Comparison of ENCODE assay signal across 7 cellular contexts in genomic region chr10:3668276-3668960, GRCh38.
DNase-seq lines count a peak whose midpoint lies in the region; TF ChIP-seq lines count a peak whose summit lies in the region.

No MANE protein-coding gene starts in this region.

- TF ChIP-seq POLR2A in erythroblast (IDR thresholded peaks at IDR 0.05; ENCODE audit: low read length) = no peak

- no peaks in the 10 kb centered on the region for H3K79me2 ChIP-seq in osteoblast (ENCODE audit: insufficient read depth, low read length)

- intact Hi-C loops in activated CD4-positive, alpha-beta memory T cell treated with anti-CD3 and anti-CD28 coated beads for 36 hours (cut with micrococcal nuclease) = loop anchor here (5.0 kb wide), 3 partner anchors 39 to 109 kb away; no protein-coding TSS in a partner anchor

- no peak for TF ChIP-seq CTCF in osteoblast (IDR thresholded peaks at IDR 0.05; ENCODE audit: extremely low read depth, low read depth, low read length)

- H3K9me3 ChIP-seq in HUES48 (ENCODE audit: control insufficient read depth, insufficient read depth, low read length) (no peaks in the 10 kb centered on the region), osteoblast (ENCODE audit: low read depth, low read length) (no peaks in the 10 kb centered on the region)

- no peaks in the 10 kb centered on the region for H3K36me3 Mint-ChIP-seq in activated CD4-positive, alpha-beta memory T cell treated with anti-CD3 and anti-CD28 coated beads for 36 hours

- H2AFZ ChIP-seq in osteoblast (ENCODE audit: low read length) = no peak overlapping the region

- H3K27ac Mint-ChIP-seq in activated CD4-positive, alpha-beta memory T cell treated with anti-CD3 and anti-CD28 coated beads for 36 hours = peak overlapping the region; percentile 79

- H3K36me3 ChIP-seq in HUES48 (ENCODE audit: control insufficient read depth, insufficient read depth, low read length) (no peaks in the 10 kb centered on the region), osteoblast (ENCODE audit: insufficient read depth, low read length) (no peaks in the 10 kb centered on the region)

- H3K4me2 ChIP-seq in osteoblast (ENCODE audit: insufficient read depth, low read length) = no peak overlapping the region

- H3K27me3 ChIP-seq in HUES48 (ENCODE audit: control insufficient read depth, insufficient read depth, low read length) (no peaks in the 10 kb centered on the region), osteoblast (ENCODE audit: insufficient read depth, low read length) (no peaks in the 10 kb centered on the region)

- peak overlapping the region; percentile 72 for H3K4me3 Mint-ChIP-seq in activated CD4-positive, alpha-beta memory T cell treated with anti-CD3 and anti-CD28 coated beads for 36 hours

- H3K9me3 Mint-ChIP-seq in activated CD4-positive, alpha-beta memory T cell treated with anti-CD3 and anti-CD28 coated beads for 36 hours = no peaks in the 10 kb centered on the region

- CTCF ChIA-PET in activated CD4-positive, alpha-beta memory T cell treated with anti-CD3 and anti-CD28 coated beads for 36 hours (lab: Charles Lee) = interaction anchor here (0.7 kb wide), 1 partner anchor 9 kb away, joined by 3 read pairs; no protein-coding TSS in a partner anchor

- peak overlapping the region; percentile 18; the same call in 1 of the 2 replicates for H3K9ac ChIP-seq in HUES48 (ENCODE audit: low read depth, low read length)

- H3K27ac ChIP-seq in HUES48 (ENCODE audit: low read depth, low read length) = peak overlapping the region; percentile 51
- H3K27ac ChIP-seq in osteoblast (ENCODE audit: low read depth, low read length) = peak overlapping the region; percentile 2

- peaks cover 9% of the 10 kb centered on the region for H3K4me1 ChIP-seq in HUES48 (ENCODE audit: control insufficient read depth, insufficient read depth, low read length)
- H3K4me1 ChIP-seq in osteoblast (ENCODE audit: insufficient read depth, low read length) = peaks cover 10% of the 10 kb centered on the region

- H3K4me3 ChIP-seq in HUES48 (ENCODE audit: low read depth, low read length) (peak overlapping the region; percentile 39), osteoblast (ENCODE audit: insufficient read depth, low read length) (no peak overlapping the region)

- peaks cover 38% of the 10 kb centered on the region for H3K4me1 Mint-ChIP-seq in activated CD4-positive, alpha-beta memory T cell treated with anti-CD3 and anti-CD28 coated beads for 36 hours (ENCODE audit: low read depth)

- POLR2A ChIA-PET in activated CD4-positive, alpha-beta memory T cell treated with anti-CD3 and anti-CD28 coated beads for 36 hours (lab: Charles Lee) = no interaction called here

- peak; percentile 76 for DNase-seq in activated CD4-positive, alpha-beta memory T cell treated with anti-CD3 and anti-CD28 coated beads for 36 hours
- DNase-seq in erythroblast (lab: John Stamatoyannopoulos, UW) (peak; percentile 75 to 76), osteoblast (ENCODE audit: insufficient read length, low spot score, missing footprints) (peak; percentile 92), OCI-M2 (lab: John Stamatoyannopoulos, UW; ENCODE audit: unreplicated experiment) (no peak), pons (ENCODE audit: low spot score) (no peak), COR-L47 (lab: John Stamatoyannopoulos, UW) (no peak)

- H3K27me3 Mint-ChIP-seq in activated CD4-positive, alpha-beta memory T cell treated with anti-CD3 and anti-CD28 coated beads for 36 hours = no peaks in the 10 kb centered on the region

- no peaks in the 10 kb centered on the region for H4K20me1 ChIP-seq in osteoblast (ENCODE audit: insufficient read depth, low read length)

Comparison
In these comparisons a context has a peak if more than half of its experiments do, and no peak if none do; other contexts are left out.
1. DNase-seq: peak in activated CD4-positive, alpha-beta memory T cell treated with anti-CD3 and anti-CD28 coated beads for 36 hours (single experiment), erythroblast (2 of 2) and osteoblast (single experiment); none in OCI-M2 (single experiment), pons (single experiment) and COR-L47 (single experiment).